1 cellular context compared by ENCODE assay signal in genomic region chrX:53422091-53422914, GRCh38.
TF ChIP-seq lines count a peak whose summit lies in the region.

RIBC1 (plus strand) TSS chrX:53422873; CDS start chrX:53426277, 3,404 bp downstream.
SMC1A (minus strand) TSS chrX:53422654; CDS start chrX:53422600, 54 bp downstream.

TF ChIP-seq in K562, 482 proteins besides CTCF, POLR2A, EP300 and RAD21 (continued from another document and continues in another):
- TF ChIP-seq, protein P1, sequence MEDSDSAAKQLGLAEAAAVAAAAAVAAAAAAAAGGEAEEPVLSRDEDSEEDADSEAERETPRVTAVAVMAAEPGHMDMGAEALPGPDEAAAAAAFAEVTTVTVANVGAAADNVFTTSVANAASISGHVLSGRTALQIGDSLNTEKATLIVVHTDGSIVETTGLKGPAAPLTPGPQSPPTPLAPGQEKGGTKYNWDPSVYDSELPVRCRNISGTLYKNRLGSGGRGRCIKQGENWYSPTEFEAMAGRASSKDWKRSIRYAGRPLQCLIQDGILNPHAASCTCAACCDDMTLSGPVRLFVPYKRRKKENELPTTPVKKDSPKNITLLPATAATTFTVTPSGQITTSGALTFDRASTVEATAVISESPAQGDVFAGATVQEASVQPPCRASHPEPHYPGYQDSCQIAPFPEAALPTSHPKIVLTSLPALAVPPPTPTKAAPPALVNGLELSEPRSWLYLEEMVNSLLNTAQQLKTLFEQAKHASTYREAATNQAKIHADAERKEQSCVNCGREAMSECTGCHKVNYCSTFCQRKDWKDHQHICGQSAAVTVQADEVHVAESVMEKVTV (CRISPR knock-in tag; IDR thresholded peaks at IDR 0.05): no peak
- TF ChIP-seq ZBTB9 (CRISPR knock-in tag; IDR thresholded peaks at IDR 0.05): no peak
- TF ChIP-seq POLR2B (IDR thresholded peaks at IDR 0.05; ENCODE audit: low read depth, partially characterized antibody): peak; percentile 56
- TF ChIP-seq DNMT1 (IDR thresholded peaks at IDR 0.05): no peak
- TF ChIP-seq ZNF318 (IDR thresholded peaks at IDR 0.05; ENCODE audit: borderline replicate concordance in 1 of 2, low read depth in 1 of 2): no peak
- peak; percentile 59 for TF ChIP-seq CEBPB (tag; IDR thresholded peaks at IDR 0.05)
- peak; percentile 94 for TF ChIP-seq ZZZ3 (IDR thresholded peaks at IDR 0.05)
- TF ChIP-seq YY1 (IDR thresholded peaks at IDR 0.05; ENCODE audit: borderline replicate concordance in 1 of 3, control insufficient read depth in 1 of 3, extremely low read depth in 1 of 3, insufficient read depth in 3 of 3, insufficient read length in 1 of 3, insufficient replicate concordance in 2 of 3, low read depth in 1 of 3, low read length in 2 of 3): peak in 1 of 3 experiments; percentile 14
- no peak for TF ChIP-seq XRCC4 (IDR thresholded peaks at IDR 0.05; ENCODE audit: extremely low read depth, insufficient read depth, insufficient read length)
- peak; percentile 53; the same call in 1 of the 2 replicates for TF ChIP-seq GTF2F1 (IDR thresholded peaks at IDR 0.05; ENCODE audit: low read depth, low read length)
- peak; percentile 79; the same call in 1 of the 2 replicates for TF ChIP-seq KAT7 (CRISPR knock-in tag; IDR thresholded peaks at IDR 0.05; ENCODE audit: borderline replicate concordance)
- peak; percentile 25; the same call in 1 of the 2 replicates for TF ChIP-seq TEAD4 (IDR thresholded peaks at IDR 0.05; ENCODE audit: low read length)
- no peak for TF ChIP-seq TEAD4 (CRISPR knock-in tag; IDR thresholded peaks at IDR 0.05; ENCODE audit: borderline replicate concordance)
- TF ChIP-seq PRMT5 (CRISPR knock-in tag; IDR thresholded peaks at IDR 0.05): peak; percentile 28; the same call in 1 of the 2 replicates
- TF ChIP-seq CHD4 (IDR thresholded peaks at IDR 0.05; ENCODE audit: insufficient read depth, insufficient replicate concordance, low read depth, low read length, poor library complexity, severe bottlenecking): no peak
- no peak for TF ChIP-seq RBM14 (IDR thresholded peaks at IDR 0.05; ENCODE audit: borderline replicate concordance, insufficient read depth, low read depth, low read length)
- no peak for TF ChIP-seq NFATC3 (IDR thresholded peaks at IDR 0.05)
- TF ChIP-seq, protein P2, sequence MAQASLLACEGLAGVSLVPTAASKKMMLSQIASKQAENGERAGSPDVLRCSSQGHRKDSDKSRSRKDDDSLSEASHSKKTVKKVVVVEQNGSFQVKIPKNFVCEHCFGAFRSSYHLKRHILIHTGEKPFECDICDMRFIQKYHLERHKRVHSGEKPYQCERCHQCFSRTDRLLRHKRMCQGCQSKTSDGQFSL (CRISPR knock-in tag; IDR thresholded peaks at IDR 0.05): 0 out of 2 replicates have a peak, but pooled peaks have one; percentile 28
- TF ChIP-seq, protein P2 (tag; IDR thresholded peaks at IDR 0.05): no peak
- no peak for TF ChIP-seq SMARCE1 (IDR thresholded peaks at IDR 0.05)
- peak; percentile 97 for TF ChIP-seq CHD2 (IDR thresholded peaks at IDR 0.05; ENCODE audit: low read depth, low read length)
- TF ChIP-seq PCBP1 (IDR thresholded peaks at IDR 0.05; ENCODE audit: low read depth, low read length, poor library complexity, severe bottlenecking): peak; percentile 46
- TF ChIP-seq ZC3H4 (CRISPR knock-in tag; IDR thresholded peaks at IDR 0.05; ENCODE audit: borderline replicate concordance): peak; percentile 79
- no peak for TF ChIP-seq POLR3G (IDR thresholded peaks at IDR 0.05; ENCODE audit: extremely low read depth, insufficient read length, insufficient replicate concordance)
- TF ChIP-seq, protein P3, sequence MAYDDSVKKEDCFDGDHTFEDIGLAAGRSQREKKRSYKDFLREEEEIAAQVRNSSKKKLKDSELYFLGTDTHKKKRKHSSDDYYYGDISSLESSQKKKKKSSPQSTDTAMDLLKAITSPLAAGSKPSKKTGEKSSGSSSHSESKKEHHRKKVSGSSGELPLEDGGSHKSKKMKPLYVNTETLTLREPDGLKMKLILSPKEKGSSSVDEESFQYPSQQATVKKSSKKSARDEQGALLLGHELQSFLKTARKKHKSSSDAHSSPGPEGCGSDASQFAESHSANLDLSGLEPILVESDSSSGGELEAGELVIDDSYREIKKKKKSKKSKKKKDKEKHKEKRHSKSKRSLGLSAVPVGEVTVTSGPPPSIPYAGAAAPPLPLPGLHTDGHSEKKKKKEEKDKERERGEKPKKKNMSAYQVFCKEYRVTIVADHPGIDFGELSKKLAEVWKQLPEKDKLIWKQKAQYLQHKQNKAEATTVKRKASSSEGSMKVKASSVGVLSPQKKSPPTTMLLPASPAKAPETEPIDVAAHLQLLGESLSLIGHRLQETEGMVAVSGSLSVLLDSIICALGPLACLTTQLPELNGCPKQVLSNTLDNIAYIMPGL (CRISPR knock-in tag; IDR thresholded peaks at IDR 0.05): peak; percentile 84; the same call in 1 of the 2 replicates
- TF ChIP-seq, protein P4, sequence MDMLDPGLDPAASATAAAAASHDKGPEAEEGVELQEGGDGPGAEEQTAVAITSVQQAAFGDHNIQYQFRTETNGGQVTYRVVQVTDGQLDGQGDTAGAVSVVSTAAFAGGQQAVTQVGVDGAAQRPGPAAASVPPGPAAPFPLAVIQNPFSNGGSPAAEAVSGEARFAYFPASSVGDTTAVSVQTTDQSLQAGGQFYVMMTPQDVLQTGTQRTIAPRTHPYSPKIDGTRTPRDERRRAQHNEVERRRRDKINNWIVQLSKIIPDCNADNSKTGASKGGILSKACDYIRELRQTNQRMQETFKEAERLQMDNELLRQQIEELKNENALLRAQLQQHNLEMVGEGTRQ (CRISPR knock-in tag; IDR thresholded peaks at IDR 0.05): no peak
